ENCODE assay signal across 15 cellular contexts in genomic region chr16:56267888-56268287, GRCh38.
"Had no signal": no experiment of that assay in that cellular context is flagged by ENCODE, and none has a peak within 500 bp of the region (broad histone marks: within the 10 kb centered on the region; RNA-seq: fewer than 3 reads in every experiment).

No MANE protein-coding gene starts in this region.

- DNase-seq: activated CD4-positive, alpha-beta memory T cell treated with anti-CD3 and anti-CD28 coated beads for 36 hours; activated CD4-positive, alpha-beta T cell treated with anti-CD3 and anti-CD28 coated beads for 36 hours; activated gamma-delta T cell treated with Interleukin-2 at 50 U/mL for 16 hours; activated T-cell treated with anti-CD3 and anti-CD28 coated beads for 4 hours; adrenal gland; dermis blood vessel endothelial cell; hippocampal formation; occipital lobe; right lobe of liver; stimulated activated CD4-positive, alpha-beta T cell treated with anti-CD3 and anti-CD28 coated beads, Interleukin-4, amount 100 ng/mL, for 24 hours; trophoblast cell had no signal

- H3K27me3 ChIP-seq: adrenal gland, right lobe of liver had no signal

- H3K9me3 ChIP-seq: adrenal gland, right lobe of liver had no signal

- H3K27ac ChIP-seq: adrenal gland had no signal

- H3K4me1 ChIP-seq: adrenal gland had no signal

- ATAC-seq: activated CD4-positive, alpha-beta T cell treated with anti-CD3 and anti-CD28 coated beads for 36 hours; activated naive CD4-positive, alpha-beta T cell treated with anti-CD3 and anti-CD28 coated beads, Interleukin-2, amount 50 U/mL, for 72 hours; right lobe of liver; stimulated activated memory B cell treated with anti-CD40 and anti-IgM and Interleukin-4, amounts not matched to agents 10 μg/mL and 1 μg/mL and 100 μg/mL, for 72 hours; WTC11 had no signal

- H3K36me3 ChIP-seq: adrenal gland, right lobe of liver had no signal

- H3K4me3 ChIP-seq: adrenal gland, lung, right lobe of liver had no signal
